Comparison of ENCODE assay signal across 8 cellular contexts in the genomic region with DNA sequence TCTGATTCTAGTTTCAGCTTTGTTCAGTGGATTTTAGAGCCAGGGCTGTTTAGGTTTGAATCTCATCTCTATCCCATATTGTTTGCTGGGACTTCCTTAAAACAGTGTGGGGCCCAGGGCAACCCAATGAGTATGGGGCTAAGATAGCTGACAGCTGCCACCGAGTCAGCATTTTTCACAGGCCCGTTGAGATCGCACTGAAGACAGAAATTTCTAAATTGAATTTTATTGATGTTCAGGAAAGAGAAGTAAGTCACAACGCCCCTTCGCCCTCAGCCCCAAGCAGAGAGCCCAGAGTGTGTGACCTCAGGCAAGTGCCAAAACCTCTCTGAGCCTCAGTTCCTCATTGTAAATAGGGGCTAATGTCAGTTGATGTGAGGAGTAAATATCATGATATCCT. TPM values are rescaled to one million over a fixed set of nuclear protein-coding genes. Genes with fewer than 3 reads are reported as not detected.
DNase-seq lines count a peak whose midpoint lies in the region; ATAC-seq, FAIRE-seq and TF ChIP-seq lines count a peak whose summit lies in the region.
"Not testable (repeated sequence)": the region's sequence is repeated elsewhere in the genome, so short reads cannot be mapped to it uniquely, and the experiment has no call there.

No MANE protein-coding gene starts in this region.

- not testable (repeated sequence) for H3K9me3 ChIP-seq in A549; K562 (replicated peaks; ENCODE audit: control insufficient read depth, insufficient read depth, low read depth, low read length); right cardiac atrium (ENCODE audit: control insufficient read depth, low read length); neutrophil

- DNase-seq in A549 (ENCODE audit: low read depth in 1 of 2, low spot score in 1 of 2); K562 (ENCODE audit: extremely low read depth in 1 of 4, low spot score in 3 of 4): not testable (repeated sequence)
- peak in 1 of 2 experiments; percentile 60 for DNase-seq in HL-60 (ENCODE audit: low read depth in 1 of 2, low spot score in 1 of 2)
- peak; percentile 23 for DNase-seq in MV-4-11 (lab: John Stamatoyannopoulos, UW)
- DNase-seq in SIG-M5 treated with dmso at 0.1 percent for 504 hours (lab: John Stamatoyannopoulos, UW; ENCODE audit: unreplicated experiment): peak; percentile 7
- peak; percentile 57 for DNase-seq in Right ventricle myocardium superior
- DNase-seq in right cardiac atrium: peak in 2 of 3 donors; percentile 50 to 52

- not testable (repeated sequence) for H3K36me3 ChIP-seq in K562 (ENCODE audit: control insufficient read depth, insufficient read depth, low read length); neutrophil

- H2AFZ ChIP-seq in K562 (ENCODE audit: low read depth, low read length): not testable (repeated sequence)

- CTCF ChIA-PET in A549 (lab: Yijun Ruan, JAX); K562 (lab: Yijun Ruan, JAX; ENCODE audit: low intra/inter-chr PET ratio): not testable (repeated sequence)

- H3K9ac ChIP-seq in K562 (ENCODE audit: insufficient read depth in 1 of 2, low read depth in 2 of 2, low read length in 2 of 2): not testable (repeated sequence)

- not testable (repeated sequence) for H3K79me2 ChIP-seq in K562 (ENCODE audit: control insufficient read depth, insufficient read depth, low read length)

- H3K27ac ChIP-seq in A549; K562 (ENCODE audit: extremely low read depth, low read depth, low read length); right cardiac atrium (ENCODE audit: low read length): not testable (repeated sequence)
- H3K27ac ChIP-seq in HL-60 (replicated peaks): peak overlapping the region; percentile 46
- H3K27ac ChIP-seq in neutrophil: peak overlapping the region; percentile 73

- not testable (repeated sequence) for H3K4me2 ChIP-seq in A549; K562 (ENCODE audit: insufficient read depth, low read length)

- intact Hi-C loops in K562 (cut with micrococcal nuclease); Right ventricle myocardium superior (cut with DNase I); right cardiac atrium (cut with DNase I): not testable (repeated sequence)

- POLR2A ChIA-PET in A549 (lab: Yijun Ruan, JAX); K562 (lab: Yijun Ruan, JAX): not testable (repeated sequence)

- not testable (repeated sequence) for TF ChIP-seq CTCF in A549 (IDR thresholded peaks at IDR 0.05); HL-60 (IDR thresholded peaks at IDR 0.05; ENCODE audit: insufficient read depth, low read length); K562 (IDR thresholded peaks at IDR 0.05 in 2 of 3, conservative IDR thresholded peaks at IDR 0.05 in 1 of 3; ENCODE audit: insufficient read depth in 2 of 3, low read depth in 1 of 3, low read length in 3 of 3); neutrophil (IDR thresholded peaks at IDR 0.05)

- not testable (repeated sequence) for H3K4me1 ChIP-seq in A549; K562 (replicated peaks in 1 of 2; ENCODE audit: control insufficient read depth in 2 of 2, insufficient read depth in 2 of 2, low read length in 2 of 2); right cardiac atrium (ENCODE audit: control insufficient read depth, insufficient read depth, low read length)
- peaks cover 31 to 36% of the 10 kb centered on the region in 2 experiments for H3K4me1 ChIP-seq in neutrophil (ENCODE audit: control insufficient read depth in 1 of 2, insufficient read depth in 1 of 2, low read depth in 1 of 2, low read length in 1 of 2)

- not testable (repeated sequence) for H3K4me3 ChIP-seq in A549; HL-60 (replicated peaks; ENCODE audit: insufficient read depth, low read length); K562; right cardiac atrium (ENCODE audit: low read length)
- H3K4me3 ChIP-seq in neutrophil (ENCODE audit: low read depth in 1 of 2, low read length in 1 of 2): peak overlapping the region in 1 of 2 experiments; percentile 17

- H3K9me1 ChIP-seq in K562 (ENCODE audit: control insufficient read depth, insufficient read depth, low read length): not testable (repeated sequence)

- in situ Hi-C loops in K562 (cut with MboI): not testable (repeated sequence)

- TF ChIP-seq RAD21 in A549 (conservative IDR thresholded peaks at IDR 0.05 in 1 of 2, IDR thresholded peaks at IDR 0.05 in 1 of 2); K562 (CRISPR knock-in tag; conservative IDR thresholded peaks at IDR 0.05 in 1 of 2, IDR thresholded peaks at IDR 0.05 in 1 of 2): not testable (repeated sequence)

- WGBS in A549 (ENCODE audit: missing lambda C conversion rate): 91% methylated on average over 5 of the region's 5 CpGs
- WGBS in K562 (ENCODE audit: insufficient coverage, low coverage, missing lambda C conversion rate): 34% methylated on average over 5 of the region's 5 CpGs
- WGBS in right cardiac atrium: 73% methylated on average over 5 of the region's 5 CpGs

- FAIRE-seq in A549 (lab: Jason Lieb, UNC); K562 (lab: Jason Lieb, UNC): not testable (repeated sequence)

- not testable (repeated sequence) for BruUV-seq in K562 (replicated peaks; lab: Mats Ljungman, UMichigan)

- ATAC-seq in A549, K562, right cardiac atrium: not testable (repeated sequence)
- peak; percentile 8 for ATAC-seq in Right ventricle myocardium superior (ENCODE audit: poor library complexity)

- TF ChIP-seq POLR2A in A549 (IDR thresholded peaks at IDR 0.05; ENCODE audit: low read length); K562 (conservative IDR thresholded peaks at IDR 0.05): not testable (repeated sequence)

- not testable (repeated sequence) for H4K20me1 ChIP-seq in K562 (replicated peaks; ENCODE audit: control insufficient read depth, insufficient read depth, low read length)

- H3K27me3 ChIP-seq in HL-60 (ENCODE audit: insufficient read depth, poor library complexity, severe bottlenecking); K562 (ENCODE audit: control insufficient read depth in 2 of 2, insufficient read depth in 2 of 2, low read length in 2 of 2); right cardiac atrium (ENCODE audit: control insufficient read depth, insufficient read depth); neutrophil: not testable (repeated sequence)

- not testable (repeated sequence) for TF ChIP-seq EP300 in A549 (IDR thresholded peaks at IDR 0.05); K562 (IDR thresholded peaks at IDR 0.05; ENCODE audit: low read length)

TF ChIP-seq in A549, 52 proteins besides CTCF, POLR2A, EP300 and RAD21:
- TF ChIP-seq MAFK (IDR thresholded peaks at IDR 0.05; ENCODE audit: partially characterized antibody): peak; percentile 78

TF ChIP-seq in K562, 482 proteins besides CTCF, POLR2A, EP300 and RAD21:
- TF ChIP-seq MAFK (IDR thresholded peaks at IDR 0.05; ENCODE audit: low read length): peak; percentile 58
- peak; percentile 57 for TF ChIP-seq MAFF (IDR thresholded peaks at IDR 0.05; ENCODE audit: low read length)
- TF ChIP-seq SPI1 (IDR thresholded peaks at IDR 0.05; ENCODE audit: borderline replicate concordance, low read depth, low read length): 0 out of 2 replicates have a peak, but pooled peaks have one; percentile 5
- TF ChIP-seq ZNF316 (IDR thresholded peaks at IDR 0.05): peak; percentile 91
- TF ChIP-seq C11orf30 (IDR thresholded peaks at IDR 0.05; ENCODE audit: low read depth): peak; percentile 87
- peak; percentile 73 for TF ChIP-seq MAFG (tag; conservative IDR thresholded peaks at IDR 0.05)
TF ChIP-seq in K562: peak in this region for 6; not testable (repeated sequence) for 476.

RNA-seq across cellular contexts. Expression of gene PLEKHM1, which starts 4.0 kb away (rescaled TPM):
- polyA plus RNA-seq in A549 (2011; rRNA removed) (14.8 and 17.9 TPM in 2 replicates), A549 (2017; fragmentation: RNase III; extraction: RNeasy Plus Mini Kit Qiagen cat#74134 plus additional on column Dnase treatment) (10.7 to 13.4 TPM (median 13.2 TPM) in 3 replicates), K562 (2011; rRNA removed) (8.4 and 10.7 TPM in 2 replicates), K562 (2014; fragmentation: Illumina TruSeq; extraction: Trizol) (9.0 and 10.8 TPM in 2 replicates), K562 (2014; fragmentation: Nextera tagmentation; extraction: Ambion mirVana) (under 1 TPM; 0.13 to 0.37 TPM), K562 (2014; rRNA removed) (5.7 and 12.4 TPM in 2 replicates), right cardiac atrium (11.9 TPM)
- polyA plus RNA-seq in A549 (2012; cell fraction: cytosol; rRNA removed): 14.2 and 15.5 TPM in 2 replicates
- 22.9 and 34.1 TPM in 2 replicates for polyA plus RNA-seq in A549 (2012; cell fraction: nucleus; rRNA removed)
- 67.3 and 71.0 TPM in 2 replicates for polyA minus RNA-seq in A549 (2011; rRNA and poly(A)+ RNA removed)
- 46.6 and 80.6 TPM in 2 replicates for total RNA-seq in K562 (2011; cell fraction: chromatin; rRNA removed; ENCODE audit: low replicate concordance)
- 31.8 and 34.4 TPM in 2 replicates for total RNA-seq in K562 (2011; cell fraction: nucleolus; rRNA removed)
- 47.3 and 54.0 TPM in 2 replicates for total RNA-seq in K562 (2011; cell fraction: nucleoplasm; rRNA removed)
- total RNA-seq in K562 (2014; rRNA removed) (5.4 and 6.2 TPM in 2 replicates), K562 (2014; rRNA removed; fragmentation: Illumina TruSeq; extraction: Trizol) (4.0 and 4.8 TPM in 2 replicates), K562 (2015; rRNA removed; fragmentation: Illumina TruSeq; extraction: Trizol) (5.8 and 6.0 TPM in 2 replicates), K562 (2021) (16.8 and 23.3 TPM in 2 replicates), Right ventricle myocardium superior (23.2 TPM), right cardiac atrium (10 to 100 TPM; 26.3 to 31.0 (median 29.4) TPM)
- polyA plus RNA-seq in K562 (2011; cell fraction: cytosol; rRNA removed): 5.5 and 11.7 TPM in 2 replicates
- polyA plus RNA-seq in K562 (2011; cell fraction: nucleus; rRNA removed): 13.9 and 31.7 TPM in 2 replicates
- 11.9 and 27.8 TPM in 2 replicates for polyA plus RNA-seq in K562 (2012)
- polyA minus RNA-seq in K562 (2011; rRNA and poly(A)+ RNA removed): 22.7 and 26.7 TPM in 2 replicates
- 22.3 and 23.7 TPM in 2 replicates for polyA minus RNA-seq in K562 (2011; cell fraction: cytosol; rRNA and poly(A)+ RNA removed)
- polyA minus RNA-seq in K562 (2011; cell fraction: nucleus; rRNA and poly(A)+ RNA removed): 12.0 and 19.0 TPM in 2 replicates
